8 cellular contexts compared by ENCODE assay signal in genomic region chr12:57477710-57478681, GRCh38. TPM values are rescaled to one million over a fixed set of nuclear protein-coding genes. Genes with fewer than 3 reads are reported as not detected.
A peak's percentile ranks its signal among the peaks of the same experiment; 100 is the strongest.
DNase-seq lines count a peak whose midpoint lies in the region; ATAC-seq, FAIRE-seq and TF ChIP-seq lines count a peak whose summit lies in the region.

No MANE protein-coding gene starts in this region.

- H3K4me2 ChIP-seq in H1 (ENCODE audit: insufficient read depth in 1 of 2, low read depth in 2 of 2, low read length in 2 of 2) = no peak overlapping the region

- peaks cover 0 to 4% of the 10 kb centered on the region in 2 experiments for H4K20me1 ChIP-seq in H1 (replicated peaks in 1 of 2; ENCODE audit: control insufficient read depth in 1 of 2, insufficient read depth in 2 of 2, low read length in 2 of 2)

- no peak overlapping the region for H3K23ac ChIP-seq in H1 (ENCODE audit: insufficient read length)

- H3K4ac ChIP-seq in H1 (replicated peaks; ENCODE audit: insufficient read length, low read depth, low read length) = no peak overlapping the region

- H4K5ac ChIP-seq in H1 (ENCODE audit: insufficient read length, low read depth, low read length) = no peak overlapping the region

- H3K36me3 ChIP-seq in H1 (ENCODE audit: control insufficient read depth in 2 of 4, insufficient read depth in 4 of 4, low read length in 3 of 4) (no peaks in the 10 kb centered on the region), small intestine (ENCODE audit: control insufficient read depth in 2 of 2, insufficient read depth in 2 of 2, low read length in 2 of 2) (no peaks in the 10 kb centered on the region)

- H3K4me3 ChIP-seq in H1 (ENCODE audit: extremely low read depth in 1 of 4, insufficient read depth in 2 of 4, low read depth in 3 of 4, low read length in 4 of 4) = no peak overlapping the region
- peak overlapping the region; percentile 32 to 48 for H3K4me3 ChIP-seq in small intestine (ENCODE audit: low read depth in 1 of 2, low read length in 2 of 2)

- TF ChIP-seq CTCF in GM13976 (IDR thresholded peaks at IDR 0.05; ENCODE audit: borderline replicate concordance, control extremely low read depth, extremely low read depth, insufficient read depth, missing control alignments) = no peak
- TF ChIP-seq CTCF in H1 (IDR thresholded peaks at IDR 0.05; ENCODE audit: control extremely low read depth in 1 of 3, insufficient read depth in 1 of 3, low read depth in 1 of 3, low read length in 3 of 3) = no peak

- peak overlapping the region; percentile 24; the same call in 1 of the 2 replicates for H3K18ac ChIP-seq in H1 (ENCODE audit: extremely low read depth, low read length)

- peak; percentile 37 for ATAC-seq in HG02885 (IDR thresholded peaks at IDR 0.05; ENCODE audit: poor library complexity, unreplicated experiment)
- no peak for ATAC-seq in HG03159 (IDR thresholded peaks at IDR 0.05; ENCODE audit: unreplicated experiment)

- TF ChIP-seq RAD21 in H1 (IDR thresholded peaks at IDR 0.05 in 1 of 2, conservative IDR thresholded peaks at IDR 0.05 in 1 of 2; ENCODE audit: low read depth in 2 of 2, low read length in 2 of 2) = no peak

- no peak overlapping the region for H3K14ac ChIP-seq in H1 (ENCODE audit: insufficient read length)

- in situ Hi-C loops in GM13976 (cut with MboI; ENCODE audit: low sequenced_read_pairs, unreplicated experiment) = no loop called here

- no peak overlapping the region for H4K91ac ChIP-seq in H1 (replicated peaks; ENCODE audit: insufficient read length, low read length)

- DNase-seq in GM13976 (ENCODE audit: low spot score) = peak; percentile 67
- DNase-seq in UCSD-AML1 (lab: John Stamatoyannopoulos, UW; ENCODE audit: unreplicated experiment) = peak; percentile 79
- DNase-seq in H1 (ENCODE audit: low read depth in 1 of 2, low spot score in 2 of 2) = no peak
- DNase-seq in small intestine = no peak
- no peak for DNase-seq in NCI-H2081 (lab: John Stamatoyannopoulos, UW)
- DNase-seq in NCI-H345 treated with DMSO at 0.1 percent for 48 hours (lab: John Stamatoyannopoulos, UW; ENCODE audit: unreplicated experiment) = no peak

- H2BK20ac ChIP-seq in H1 (ENCODE audit: low read length) = peak overlapping the region; percentile 78; the same call in 1 of the 2 replicates

- no peak for FAIRE-seq in H1 (lab: Jason Lieb, UNC)
- no peak for FAIRE-seq in small intestine (lab: Jason Lieb, UNC)

- H3K23me2 ChIP-seq in H1 (ENCODE audit: low read depth, low read length) = peaks cover 8% of the 10 kb centered on the region; the same call in 1 of the 2 replicates

- no peak overlapping the region for H3K9ac ChIP-seq in H1 (replicated peaks in 1 of 4; ENCODE audit: extremely low read depth in 1 of 4, low read depth in 3 of 4, low read length in 3 of 4)

- peak overlapping the region; percentile 4; the same call in 1 of the 2 replicates for H2BK12ac ChIP-seq in H1 (ENCODE audit: low read depth, low read length)

- CTCF ChIA-PET in H1 (lab: Charles Lee; ENCODE audit: partially characterized antibody) = interaction anchor here (1.0 to 25.1 kb wide), 6 partner anchors 9 to 251 kb away, joined by 4 to 441 read pairs (median 6); partner anchors contain the start of genes GLI1, INHBE and MARS1

- no peak overlapping the region for H3K27ac ChIP-seq in H1 (ENCODE audit: low read depth, low read length)
- peak overlapping the region; percentile 71 to 94 for H3K27ac ChIP-seq in small intestine (ENCODE audit: low read depth in 1 of 2, low read length in 1 of 2)

- peak overlapping the region; percentile 11; the same call in 1 of the 2 replicates for H4K8ac ChIP-seq in H1 (ENCODE audit: extremely low read depth, insufficient read depth, low read length)

- no peak overlapping the region; the same call in 1 of the 2 replicates for H2AK5ac ChIP-seq in H1 (ENCODE audit: low read depth, low read length)

- no peaks in the 10 kb centered on the region for H3K79me2 ChIP-seq in H1 (ENCODE audit: control insufficient read depth in 1 of 2, insufficient read depth in 2 of 2, low read length in 2 of 2)

- no peak overlapping the region for H2AFZ ChIP-seq in H1 (ENCODE audit: low read length)

- H3K27me3 ChIP-seq in H1 (replicated peaks in 1 of 4; ENCODE audit: control insufficient read depth in 3 of 4, extremely low read depth in 1 of 4, insufficient read depth in 3 of 4, low read length in 3 of 4) (peaks cover 20 to 43% (median 40%) of the 10 kb centered on the region in 4 experiments), small intestine (ENCODE audit: control insufficient read depth in 2 of 2, insufficient read depth in 2 of 2, low read length in 2 of 2) (no peaks in the 10 kb centered on the region)

- H2BK5ac ChIP-seq in H1 (ENCODE audit: low read depth, low read length) = peak overlapping the region; percentile 7; the same call in 1 of the 2 replicates

- TF ChIP-seq POLR2A in H1 (IDR thresholded peaks at IDR 0.05; ENCODE audit: control extremely low read depth in 1 of 2, low read depth in 2 of 2, low read length in 2 of 2) = no peak

- H2BK15ac ChIP-seq in H1 (ENCODE audit: low read length) = peak overlapping the region; percentile 36; the same call in 1 of the 2 replicates

- H3K4me1 ChIP-seq in H1 (replicated peaks in 1 of 4; ENCODE audit: control insufficient read depth in 3 of 4, insufficient read depth in 4 of 4, low read length in 3 of 4) = peaks cover 0 to 25% (median 11%) of the 10 kb centered on the region in 4 experiments; a peak in 6 of 7 replicates
- H3K4me1 ChIP-seq in small intestine (ENCODE audit: control insufficient read depth in 2 of 2, insufficient read depth in 1 of 2, low read depth in 1 of 2, low read length in 1 of 2) = peaks cover 0 to 2% of the 10 kb centered on the region in 2 donors

- no peaks in the 10 kb centered on the region for H3K79me1 ChIP-seq in H1 (ENCODE audit: low read depth, low read length)

- POLR2A ChIA-PET in H1 (lab: Charles Lee; ENCODE audit: partially characterized antibody) = interaction anchor here (1.1 to 1.4 kb wide), 3 partner anchors 48 to 237 kb away, joined by 3 to 5 read pairs (median 4); partner anchors contain the start of gene DCTN2

- no peak for TF ChIP-seq EP300 in H1 (IDR thresholded peaks at IDR 0.05; ENCODE audit: borderline replicate concordance in 1 of 2, low read depth in 2 of 2, low read length in 2 of 2)

- H2BK120ac ChIP-seq in H1 (replicated peaks; ENCODE audit: low read depth, low read length) = no peak overlapping the region

- no peak overlapping the region for H3K56ac ChIP-seq in H1 (replicated peaks; ENCODE audit: insufficient read length, low read depth, low read length)

- WGBS in H1 (ENCODE audit: extremely low coverage in 1 of 2, insufficient coverage in 1 of 2, insufficient read length in 1 of 2, insufficient replicate concordance in 2 of 2, low coverage in 1 of 2, low lambda C conversion rate in 2 of 2, missing lambda C conversion rate in 1 of 2), 2 experiments = 88% methylated on average over 10 of the region's 12 CpGs; no CpG with 5 or more reads in 1 of the 2 experiments
- 54 to 65% (median 56%) methylated on average over 10 to 12 of the region's 12 CpGs for WGBS in small intestine, 3 donors

- H3K9me3 ChIP-seq in H1 (ENCODE audit: insufficient read depth in 2 of 2, low read depth in 1 of 2, low read length in 1 of 2) (no peaks in the 10 kb centered on the region), small intestine (ENCODE audit: control insufficient read depth, low read depth) (no peaks in the 10 kb centered on the region)

RNA-seq across cellular contexts. Expression of gene ARHGAP9, which starts 1.7 kb away (rescaled TPM):
- 2.3 and 3.2 TPM in 2 replicates for total RNA-seq in H1 (2021; fragmentation: NEBNext Ultra II Directional; extraction: Animal tissue kit (Norgen Biotek cat#: 25700))
- polyA plus RNA-seq in H1 (2011; rRNA removed) (6.0 and 7.0 TPM in 2 replicates), small intestine (10 to 100 TPM in 1 of 3 donors, 1 to 10 TPM in 2; 4.2 to 39.2 (median 8.9) TPM)
- polyA plus RNA-seq in H1 (2011; cell fraction: cytosol; rRNA removed) = 5.3 TPM
- polyA plus RNA-seq in H1 (2011; cell fraction: nucleus; rRNA removed) = 13.6 TPM
- 3.4 to 4.9 TPM (median 4.3 TPM) in 4 replicates for polyA plus RNA-seq in H1 (2012, experiment 1 of 2)
- polyA plus RNA-seq in H1 (2012, experiment 2 of 2) = 4.3 TPM
- polyA plus RNA-seq in H1 (2013, experiment 1 of 2) = 3.3 TPM
- 3.0 TPM for polyA plus RNA-seq in H1 (2013, experiment 2 of 2)
- 2.5 and 4.9 TPM in 2 replicates for polyA minus RNA-seq in H1 (2011; rRNA and poly(A)+ RNA removed)
- polyA minus RNA-seq in H1 (2011; cell fraction: cytosol; rRNA and poly(A)+ RNA removed) = 1.8 TPM
- 2.7 TPM for polyA minus RNA-seq in H1 (2011; cell fraction: nucleus; rRNA and poly(A)+ RNA removed)

RNA-seq across cellular contexts. Expression of gene MARS1, which starts 9.9 kb away (rescaled TPM):
- total RNA-seq in H1 (2021; fragmentation: NEBNext Ultra II Directional; extraction: Animal tissue kit (Norgen Biotek cat#: 25700)) = 398 and 407 TPM in 2 replicates
- polyA plus RNA-seq in H1 (2011; rRNA removed) (194 and 255 TPM in 2 replicates), small intestine (10 to 100 TPM; 62.2 to 93.4 (median 63.0) TPM)
- polyA plus RNA-seq in H1 (2011; cell fraction: cytosol; rRNA removed) = 252 TPM
- polyA plus RNA-seq in H1 (2011; cell fraction: nucleus; rRNA removed) = 777 TPM
- polyA plus RNA-seq in H1 (2012, experiment 1 of 2) = 284 to 339 TPM (median 323 TPM) in 4 replicates
- 230 TPM for polyA plus RNA-seq in H1 (2012, experiment 2 of 2)
- 724 TPM for polyA plus RNA-seq in H1 (2013, experiment 1 of 2)
- 726 TPM for polyA plus RNA-seq in H1 (2013, experiment 2 of 2)
- polyA minus RNA-seq in H1 (2011; rRNA and poly(A)+ RNA removed) = 393 and 430 TPM in 2 replicates
- 168 TPM for polyA minus RNA-seq in H1 (2011; cell fraction: cytosol; rRNA and poly(A)+ RNA removed)
- polyA minus RNA-seq in H1 (2011; cell fraction: nucleus; rRNA and poly(A)+ RNA removed) = 352 TPM

RNA-seq across cellular contexts. Expression of gene GLI1, which starts 18.4 kb away (rescaled TPM):
- total RNA-seq in H1 (2021; fragmentation: NEBNext Ultra II Directional; extraction: Animal tissue kit (Norgen Biotek cat#: 25700)) = 20.6 and 23.5 TPM in 2 replicates
- polyA plus RNA-seq in H1 (2011; rRNA removed) (25.3 and 31.0 TPM in 2 replicates), small intestine (1 to 10 TPM in 2 of 3 donors, not detected in 1; 1.5 to 1.9 TPM)
- polyA plus RNA-seq in H1 (2011; cell fraction: cytosol; rRNA removed) = 24.6 TPM
- 86.7 TPM for polyA plus RNA-seq in H1 (2011; cell fraction: nucleus; rRNA removed)
- polyA plus RNA-seq in H1 (2012, experiment 1 of 2) = 19.9 to 24.3 TPM (median 22.0 TPM) in 4 replicates
- 14.8 TPM for polyA plus RNA-seq in H1 (2012, experiment 2 of 2)
- 17.8 TPM for polyA plus RNA-seq in H1 (2013, experiment 1 of 2)
- 16.1 TPM for polyA plus RNA-seq in H1 (2013, experiment 2 of 2)
- polyA minus RNA-seq in H1 (2011; rRNA and poly(A)+ RNA removed) = 25.1 and 28.1 TPM in 2 replicates
- polyA minus RNA-seq in H1 (2011; cell fraction: cytosol; rRNA and poly(A)+ RNA removed) = 16.2 TPM
- 30.0 TPM for polyA minus RNA-seq in H1 (2011; cell fraction: nucleus; rRNA and poly(A)+ RNA removed)

RNA-seq across cellular contexts. Expression of gene INHBE, which starts 22.9 kb away (rescaled TPM):
- 7.0 and 10.2 TPM in 2 replicates for total RNA-seq in H1 (2021; fragmentation: NEBNext Ultra II Directional; extraction: Animal tissue kit (Norgen Biotek cat#: 25700))
- polyA plus RNA-seq in H1 (2011; rRNA removed) (18.8 and 31.9 TPM in 2 replicates), small intestine (1 to 10 TPM in 1 of 3 donors, not detected in 2; 1.4 TPM)
- polyA plus RNA-seq in H1 (2011; cell fraction: cytosol; rRNA removed) = 30.8 TPM
- 31.1 TPM for polyA plus RNA-seq in H1 (2011; cell fraction: nucleus; rRNA removed)
- 10.8 to 13.7 TPM (median 12.5 TPM) in 4 replicates for polyA plus RNA-seq in H1 (2012, experiment 1 of 2)
- polyA plus RNA-seq in H1 (2012, experiment 2 of 2) = 11.1 TPM
- polyA plus RNA-seq in H1 (2013, experiment 1 of 2) = 9.0 TPM
- polyA plus RNA-seq in H1 (2013, experiment 2 of 2) = 10.3 TPM
- polyA minus RNA-seq in H1 (2011; rRNA and poly(A)+ RNA removed) = 16.4 and 33.1 TPM in 2 replicates
- polyA minus RNA-seq in H1 (2011; cell fraction: cytosol; rRNA and poly(A)+ RNA removed) = 17.2 TPM
- 12.8 TPM for polyA minus RNA-seq in H1 (2011; cell fraction: nucleus; rRNA and poly(A)+ RNA removed)

RNA-seq across cellular contexts. Expression of gene DDIT3, which starts 42.3 kb away (rescaled TPM):
- 4.9 TPM in 2 replicates for total RNA-seq in H1 (2021; fragmentation: NEBNext Ultra II Directional; extraction: Animal tissue kit (Norgen Biotek cat#: 25700))
- polyA plus RNA-seq in H1 (2011; rRNA removed) (4.7 and 5.7 TPM in 2 replicates), small intestine (100 to 1,000 TPM in 1 of 3 donors, 10 to 100 TPM in 2; 45.2 to 105 (median 48.7) TPM)
- 8.3 TPM for polyA plus RNA-seq in H1 (2011; cell fraction: cytosol; rRNA removed)
- 7.3 TPM for polyA plus RNA-seq in H1 (2011; cell fraction: nucleus; rRNA removed)
- 7.7 to 11.2 TPM (median 8.3 TPM) in 4 replicates for polyA plus RNA-seq in H1 (2012, experiment 1 of 2)
- polyA plus RNA-seq in H1 (2012, experiment 2 of 2) = 3.0 TPM
- 5.7 TPM for polyA plus RNA-seq in H1 (2013, experiment 1 of 2)
- polyA plus RNA-seq in H1 (2013, experiment 2 of 2) = 5.5 TPM
- polyA minus RNA-seq in H1 (2011; rRNA and poly(A)+ RNA removed) = 6.0 and 7.0 TPM in 2 replicates
- 4.0 TPM for polyA minus RNA-seq in H1 (2011; cell fraction: cytosol; rRNA and poly(A)+ RNA removed)
- polyA minus RNA-seq in H1 (2011; cell fraction: nucleus; rRNA and poly(A)+ RNA removed) = 14.7 TPM

Comparison
In these comparisons a context has a peak if more than half of its experiments do, and no peak if none do; other contexts are left out.
1. DNase-seq: peak in GM13976 (single experiment) and UCSD-AML1 (single experiment); none in H1 (0 of 2), small intestine (single experiment), NCI-H2081 (0 of 2) and NCI-H345 treated with DMSO at 0.1 percent for 48 hours (single experiment).
2. H3K4me3 ChIP-seq: peak in small intestine (2 of 2); none in H1 (0 of 4).
3. RNA of gene GLI1, which starts 18.4 kb away (polyA plus RNA-seq): 14.8 to 86.7 TPM in H1; 1.5 to 1.9 TPM in small intestine; every median in the first group is over 4 times any median in the second.